ENCODE assay signal across 36 cellular contexts in the genomic region with DNA sequence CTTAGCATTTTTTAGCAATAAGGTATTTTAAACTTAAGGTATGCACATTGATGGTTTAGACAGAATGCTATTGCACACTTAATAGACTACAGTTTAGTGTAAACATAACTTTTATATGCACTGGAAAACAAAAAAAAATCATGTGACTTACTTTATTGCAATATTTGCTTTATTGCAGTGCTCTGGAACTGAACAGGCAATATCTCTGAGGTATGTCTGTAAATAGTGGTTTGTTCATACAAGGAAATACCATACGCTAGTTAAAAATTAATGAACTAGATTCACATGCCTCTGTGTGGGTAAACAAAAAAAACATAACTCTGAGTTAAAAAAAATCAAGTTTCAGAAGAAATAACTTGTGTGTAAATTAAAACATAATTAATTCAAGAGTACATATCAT.
"Had no signal": no experiment of that assay in that cellular context is flagged by ENCODE, and none has a peak within 500 bp of the region (broad histone marks: within the 10 kb centered on the region; RNA-seq: fewer than 3 reads in every experiment).

No MANE protein-coding gene starts in this region.

- H3K9me3 ChIP-seq: MG63, Peyer's patch had no signal

- DNase-seq: activated CD4-positive, alpha-beta memory T cell treated with anti-CD3 and anti-CD28 coated beads, Interleukin-2, amount 10 ng/mL, durations not matched to agents 7 days and 5 days; activated CD4-positive, alpha-beta T cell treated with anti-CD3 and anti-CD28 coated beads for 1 hour; activated CD4-positive, alpha-beta T cell treated with anti-CD3 and anti-CD28 coated beads for 48 hours; activated CD4-positive, CD25-positive, alpha-beta regulatory T cell; activated CD8-positive, alpha-beta memory T cell treated with anti-CD3 and anti-CD28 coated beads for 24 hours; activated CD8-positive, alpha-beta memory T cell treated with anti-CD3 and anti-CD28 coated beads, Interleukin-2, amount 10 ng/mL, durations not matched to agents 7 days and 5 days; activated CD8-positive, alpha-beta memory T cell treated with anti-CD3 and anti-CD28 coated beads, Interleukin-2, amount 50 U/mL, for 48 hours; activated effector memory CD4-positive, alpha-beta T cell treated with Interleukin-2 at 50 U/mL for 16 hours; activated naive CD4-positive, alpha-beta T cell treated with anti-CD3 and anti-CD28 coated beads, Interleukin-2, amount 10 ng/mL, durations not matched to agents 7 days and 5 days; activated naive CD8-positive, alpha-beta T cell treated with anti-CD3 and anti-CD28 coated beads, Interleukin-2, amount 50 U/mL, for 24 hours; activated T-cell treated with anti-CD3 and anti-CD28 coated beads, Interleukin-2, amount 50 U/mL, for 48 hours; aorta; Karpas-422; KBM-7; MG63; MV-4-11; NCI-H1092; NCI-H1436 treated with DMSO at 0.1 percent for 48 hours; NCI-H1694 treated with DMSO at 0.1 percent for 48 hours; NCI-H2029; NCI-H2107; NCI-H2171; NCI-H510A; NCI-H526; NCI-H748 treated with DMSO at 0.1 percent for 48 hours; NK-92 treated with Interleukin-12 subunit alpha and Interleukin-12 subunit beta, amount 100 ng/mL, for 24 hours; PC-3; Peyer's patch; RPMI8226; SIG-M5; T-helper 1 cell; T-helper 2 cell; T-helper 9 cell; WERI-Rb-1 had no signal

- H3K4me3 ChIP-seq: cardiac muscle cell, MG63, Peyer's patch had no signal

- H3K4me1 ChIP-seq: Peyer's patch had no signal

- H3K27ac ChIP-seq: cardiac muscle cell, Peyer's patch, WERI-Rb-1 had no signal

- H3K36me3 ChIP-seq: cardiac muscle cell, MG63, Peyer's patch, WERI-Rb-1 had no signal

- H3K27me3 ChIP-seq: cardiac muscle cell, Peyer's patch had no signal

- ATAC-seq: activated CD8-positive, alpha-beta memory T cell treated with anti-CD3 and anti-CD28 coated beads, Interleukin-2, amount 10 ng/mL, durations not matched to agents 7 days and 5 days; activated naive CD8-positive, alpha-beta T cell treated with anti-CD3 and anti-CD28 coated beads, Interleukin-2, amount 50 U/mL, for 24 hours; PC-3; SK-N-SH treated with all-trans-retinoic acid at 6 μM for 48 hours had no signal
